In the genomic region with DNA sequence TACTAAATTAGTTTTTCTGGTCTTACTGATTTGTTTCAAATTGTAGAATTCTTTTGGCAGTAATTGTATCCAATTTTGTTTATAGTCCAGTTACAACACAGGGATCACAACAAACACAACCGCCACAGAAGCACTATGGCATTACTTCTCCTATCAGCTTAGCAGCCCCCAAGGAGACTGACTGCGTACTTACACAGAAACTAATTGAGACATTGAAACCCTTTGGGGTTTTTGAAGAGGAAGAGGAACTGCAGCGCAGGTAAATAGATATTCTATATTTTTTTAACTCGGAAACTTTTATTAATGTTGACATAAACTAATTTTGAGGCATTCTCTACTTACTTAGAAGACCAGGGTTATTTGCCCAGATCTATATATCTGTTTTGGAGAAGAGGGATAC, we compare ENCODE assay signal across 17 cellular contexts. TPM values are rescaled to one million over a fixed set of nuclear protein-coding genes. Genes with fewer than 3 reads are reported as not detected.
DNase-seq lines count a peak whose midpoint lies in the region; ATAC-seq lines count a peak whose summit lies in the region.
"Had no signal": no experiment of that assay in that cellular context is flagged by ENCODE, and none has a peak within 500 bp of the region (broad histone marks: within the 10 kb centered on the region; RNA-seq: fewer than 3 reads in every experiment).

No MANE protein-coding gene starts in this region.

- POLR2A ChIA-PET in activated CD4-positive, alpha-beta T cell treated with anti-CD3 and anti-CD28 coated beads, Interleukin-2, amount 10 ng/mL, durations not matched to agents 7 days and 5 days (lab: Charles Lee): no interaction called here
- POLR2A ChIA-PET in activated CD8-positive, alpha-beta T cell treated with anti-CD3 and anti-CD28 coated beads, Interleukin-2, amount 10 ng/mL, durations not matched to agents 7 days and 5 days (lab: Charles Lee): no interaction called here

- H3K27ac Mint-ChIP-seq in naive B cell: peak overlapping the region; percentile 62 to 96 (median 89)
- no peak overlapping the region for H3K27ac Mint-ChIP-seq in activated CD4-positive, alpha-beta T cell treated with anti-CD3 and anti-CD28 coated beads, Interleukin-2, amount 10 ng/mL, durations not matched to agents 7 days and 5 days
- H3K27ac Mint-ChIP-seq in activated CD8-positive, alpha-beta T cell treated with anti-CD3 and anti-CD28 coated beads, Interleukin-2, amount 10 ng/mL, durations not matched to agents 7 days and 5 days: no peak overlapping the region
- H3K27ac Mint-ChIP-seq: activated T-helper 17 cell treated with anti-CD3 and anti-CD28 coated beads, Interleukin-2, amount 50 U/mL, for 72 hours; nephron; stimulated activated effector memory CD8-positive, alpha-beta T cell treated with anti-CD3 and anti-CD28 coated beads, Interleukin-12 subunit alpha, Interleukin-12 subunit beta, amount 100 ng/mL, for 72 hours had no signal

- CTCF ChIA-PET in activated CD4-positive, alpha-beta T cell treated with anti-CD3 and anti-CD28 coated beads, Interleukin-2, amount 10 ng/mL, durations not matched to agents 7 days and 5 days (lab: Charles Lee): no interaction called here
- CTCF ChIA-PET in activated CD8-positive, alpha-beta T cell treated with anti-CD3 and anti-CD28 coated beads, Interleukin-2, amount 10 ng/mL, durations not matched to agents 7 days and 5 days (lab: Charles Lee): no interaction called here

- H3K4me1 Mint-ChIP-seq in naive B cell: peaks cover 35 to 58% (median 47%) of the 10 kb centered on the region in 3 donors
- peaks cover 32% of the 10 kb centered on the region for H3K4me1 Mint-ChIP-seq in activated CD4-positive, alpha-beta T cell treated with anti-CD3 and anti-CD28 coated beads, Interleukin-2, amount 10 ng/mL, durations not matched to agents 7 days and 5 days
- peaks cover 22% of the 10 kb centered on the region for H3K4me1 Mint-ChIP-seq in activated CD8-positive, alpha-beta T cell treated with anti-CD3 and anti-CD28 coated beads, Interleukin-2, amount 10 ng/mL, durations not matched to agents 7 days and 5 days (ENCODE audit: low read depth)

- no peaks in the 10 kb centered on the region for H3K9me3 Mint-ChIP-seq in naive B cell
- H3K9me3 Mint-ChIP-seq in activated CD4-positive, alpha-beta T cell treated with anti-CD3 and anti-CD28 coated beads, Interleukin-2, amount 10 ng/mL, durations not matched to agents 7 days and 5 days: no peaks in the 10 kb centered on the region
- no peaks in the 10 kb centered on the region for H3K9me3 Mint-ChIP-seq in activated CD8-positive, alpha-beta T cell treated with anti-CD3 and anti-CD28 coated beads, Interleukin-2, amount 10 ng/mL, durations not matched to agents 7 days and 5 days (ENCODE audit: insufficient read depth)
- H3K9me3 Mint-ChIP-seq: activated T-helper 17 cell treated with anti-CD3 and anti-CD28 coated beads, Interleukin-2, amount 50 U/mL, for 72 hours; nephron; stimulated activated effector memory CD8-positive, alpha-beta T cell treated with anti-CD3 and anti-CD28 coated beads, Interleukin-12 subunit alpha, Interleukin-12 subunit beta, amount 100 ng/mL, for 72 hours had no signal

- DNase-seq in naive B cell: peak; percentile 44
- DNase-seq in cerebellar cortex (ENCODE audit: low spot score): no peak
- DNase-seq in activated CD4-positive, alpha-beta T cell treated with anti-CD3 and anti-CD28 coated beads, Interleukin-2, amount 10 ng/mL, durations not matched to agents 7 days and 5 days: no peak
- no peak for DNase-seq in activated CD8-positive, alpha-beta T cell treated with anti-CD3 and anti-CD28 coated beads, Interleukin-2, amount 10 ng/mL, durations not matched to agents 7 days and 5 days
- DNase-seq in HCEC 1CT: no peak
- DNase-seq: activated CD8-positive, alpha-beta memory T cell treated with anti-CD3 and anti-CD28 coated beads for 24 hours; effector memory CD4-positive, alpha-beta T cell; MM.1S; NCI-H1930; tibial artery had no signal

- peak overlapping the region in 5 of 8 donors; percentile 12 to 67 (median 60) for H3K4me3 Mint-ChIP-seq in naive B cell
- no peak overlapping the region for H3K4me3 Mint-ChIP-seq in activated CD4-positive, alpha-beta T cell treated with anti-CD3 and anti-CD28 coated beads, Interleukin-2, amount 10 ng/mL, durations not matched to agents 7 days and 5 days
- no peak overlapping the region for H3K4me3 Mint-ChIP-seq in activated CD8-positive, alpha-beta T cell treated with anti-CD3 and anti-CD28 coated beads, Interleukin-2, amount 10 ng/mL, durations not matched to agents 7 days and 5 days
- H3K4me3 Mint-ChIP-seq: activated T-helper 17 cell treated with anti-CD3 and anti-CD28 coated beads, Interleukin-2, amount 50 U/mL, for 72 hours; nephron; stimulated activated effector memory CD8-positive, alpha-beta T cell treated with anti-CD3 and anti-CD28 coated beads, Interleukin-12 subunit alpha, Interleukin-12 subunit beta, amount 100 ng/mL, for 72 hours had no signal

- peak; percentile 78 for ATAC-seq in GM18511 (IDR thresholded peaks at IDR 0.05; ENCODE audit: unreplicated experiment)
- peak; percentile 61 for ATAC-seq in GM21360 (IDR thresholded peaks at IDR 0.05; ENCODE audit: unreplicated experiment)
- peak; percentile 72 for ATAC-seq in HG03108 (IDR thresholded peaks at IDR 0.05; ENCODE audit: unreplicated experiment)
- ATAC-seq in naive B cell (ENCODE audit: low read depth in 2 of 2): peak; percentile 97 to 98
- ATAC-seq in activated CD8-positive, alpha-beta T cell treated with anti-CD3 and anti-CD28 coated beads, Interleukin-2, amount 10 ng/mL, durations not matched to agents 7 days and 5 days: no peak
- ATAC-seq: activated T-helper 17 cell treated with anti-CD3 and anti-CD28 coated beads, Interleukin-2, amount 50 U/mL, for 72 hours; Right ventricle myocardium inferior; stimulated activated effector memory CD8-positive, alpha-beta T cell treated with anti-CD3 and anti-CD28 coated beads, Interleukin-12 subunit alpha, Interleukin-12 subunit beta, amount 100 ng/mL, for 72 hours had no signal

- peaks cover 0 to 5% of the 10 kb centered on the region in 2 donors for H3K36me3 Mint-ChIP-seq in naive B cell
- H3K36me3 Mint-ChIP-seq in activated CD4-positive, alpha-beta T cell treated with anti-CD3 and anti-CD28 coated beads, Interleukin-2, amount 10 ng/mL, durations not matched to agents 7 days and 5 days (ENCODE audit: low read depth): peaks cover 13% of the 10 kb centered on the region
- peaks cover 16% of the 10 kb centered on the region for H3K36me3 Mint-ChIP-seq in activated CD8-positive, alpha-beta T cell treated with anti-CD3 and anti-CD28 coated beads, Interleukin-2, amount 10 ng/mL, durations not matched to agents 7 days and 5 days (ENCODE audit: low read depth)

- H3K27me3 Mint-ChIP-seq in naive B cell: no peaks in the 10 kb centered on the region
- H3K27me3 Mint-ChIP-seq in activated CD4-positive, alpha-beta T cell treated with anti-CD3 and anti-CD28 coated beads, Interleukin-2, amount 10 ng/mL, durations not matched to agents 7 days and 5 days: no peaks in the 10 kb centered on the region
- no peaks in the 10 kb centered on the region for H3K27me3 Mint-ChIP-seq in activated CD8-positive, alpha-beta T cell treated with anti-CD3 and anti-CD28 coated beads, Interleukin-2, amount 10 ng/mL, durations not matched to agents 7 days and 5 days (ENCODE audit: low read depth)
- H3K27me3 Mint-ChIP-seq: activated T-helper 17 cell treated with anti-CD3 and anti-CD28 coated beads, Interleukin-2, amount 50 U/mL, for 72 hours had no signal

RNA-seq across cellular contexts. Expression of gene PAPOLA, which starts 17.8 kb away (rescaled TPM):
- 100 to 1,000 TPM; 100 to 157 (median 128) TPM for polyA plus RNA-seq in naive B cell (ENCODE audit: low read depth in 6 of 6)
- total RNA-seq in activated CD4-positive, alpha-beta T cell treated with anti-CD3 and anti-CD28 coated beads, Interleukin-2, amount 10 ng/mL, durations not matched to agents 7 days and 5 days: 100 to 1,000 TPM; 161 to 197 TPM
- 100 to 1,000 TPM; 163 to 166 TPM for total RNA-seq in activated CD8-positive, alpha-beta T cell treated with anti-CD3 and anti-CD28 coated beads, Interleukin-2, amount 10 ng/mL, durations not matched to agents 7 days and 5 days

Comparison
In these comparisons a context has a peak if more than half of its experiments do, and no peak if none do; other contexts are left out.
1. H3K27ac Mint-ChIP-seq: peak in naive B cell (6 of 6); none in activated CD4-positive, alpha-beta T cell treated with anti-CD3 and anti-CD28 coated beads, Interleukin-2, amount 10 ng/mL, durations not matched to agents 7 days and 5 days (single experiment) and activated CD8-positive, alpha-beta T cell treated with anti-CD3 and anti-CD28 coated beads, Interleukin-2, amount 10 ng/mL, durations not matched to agents 7 days and 5 days (single experiment).
2. H3K4me3 Mint-ChIP-seq: peak in naive B cell (5 of 8); none in activated CD4-positive, alpha-beta T cell treated with anti-CD3 and anti-CD28 coated beads, Interleukin-2, amount 10 ng/mL, durations not matched to agents 7 days and 5 days (single experiment) and activated CD8-positive, alpha-beta T cell treated with anti-CD3 and anti-CD28 coated beads, Interleukin-2, amount 10 ng/mL, durations not matched to agents 7 days and 5 days (single experiment).